Comparison of ENCODE assay signal across 1 cellular context in the genomic region with DNA sequence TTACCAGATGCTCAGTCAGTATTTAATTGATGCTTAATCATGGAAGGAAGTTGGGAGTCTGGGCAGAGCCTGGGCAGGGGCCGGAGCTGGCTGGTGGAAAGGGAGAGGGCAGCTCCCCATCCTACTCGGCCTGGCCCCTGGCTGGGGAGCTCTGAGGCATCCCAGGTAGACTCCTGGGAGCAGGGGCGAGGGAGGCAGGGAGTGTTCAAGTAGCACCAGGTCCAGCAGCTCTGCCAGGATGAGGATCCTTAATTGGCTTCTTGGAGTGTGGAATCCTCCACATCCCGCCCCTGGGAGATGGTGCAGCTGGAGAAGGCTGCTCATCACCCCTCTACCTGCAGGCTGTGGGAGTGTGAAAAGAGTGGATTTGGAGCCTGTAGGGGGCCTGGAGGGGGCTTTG.
TF ChIP-seq lines count a peak whose summit lies in the region.

No MANE protein-coding gene starts in this region.

TF ChIP-seq in H1, 55 proteins besides CTCF, POLR2A, EP300 and RAD21:
- no peak for TF ChIP-seq KDM1A (IDR thresholded peaks at IDR 0.05; ENCODE audit: borderline replicate concordance, low read length)
- TF ChIP-seq TCF12 (IDR thresholded peaks at IDR 0.05; ENCODE audit: low read depth, low read length) = no peak
- no peak for TF ChIP-seq HDAC2 (IDR thresholded peaks at IDR 0.05; ENCODE audit: borderline replicate concordance in 1 of 2, low read depth in 2 of 2, low read length in 2 of 2)
- no peak for TF ChIP-seq FOSL1 (IDR thresholded peaks at IDR 0.05; ENCODE audit: insufficient read depth, low read depth, low read length)
- TF ChIP-seq JUN (IDR thresholded peaks at IDR 0.05; ENCODE audit: low read depth, low read length) = no peak
- TF ChIP-seq RBBP5 (IDR thresholded peaks at IDR 0.05; ENCODE audit: borderline replicate concordance, low read depth, low read length) = no peak
- TF ChIP-seq CHD1 (IDR thresholded peaks at IDR 0.05; ENCODE audit: low read depth, low read length) = no peak
- no peak for TF ChIP-seq NANOG (IDR thresholded peaks at IDR 0.05; ENCODE audit: insufficient read depth, low read depth, low read length, poor library complexity, severe bottlenecking)
- no peak for TF ChIP-seq SP4 (IDR thresholded peaks at IDR 0.05; ENCODE audit: low read length)
- TF ChIP-seq CTBP2 (IDR thresholded peaks at IDR 0.05; ENCODE audit: borderline replicate concordance, insufficient read depth, insufficient read length, low read length) = no peak
- TF ChIP-seq TAF1 (IDR thresholded peaks at IDR 0.05; ENCODE audit: low read depth, low read length) = no peak
- no peak for TF ChIP-seq SIX5 (IDR thresholded peaks at IDR 0.05; ENCODE audit: low read depth, low read length)
- TF ChIP-seq USF2 (IDR thresholded peaks at IDR 0.05; ENCODE audit: low read length) = no peak
- no peak for TF ChIP-seq SIN3A (conservative IDR thresholded peaks at IDR 0.05 in 1 of 2, IDR thresholded peaks at IDR 0.05 in 1 of 2; ENCODE audit: low read depth in 1 of 2, low read length in 2 of 2)
- no peak for TF ChIP-seq KDM4A (IDR thresholded peaks at IDR 0.05; ENCODE audit: low read depth, low read length, severe bottlenecking)
- TF ChIP-seq HDAC6 (IDR thresholded peaks at IDR 0.05; ENCODE audit: low read depth, low read length) = no peak
- no peak for TF ChIP-seq SP1 (IDR thresholded peaks at IDR 0.05; ENCODE audit: low read depth, low read length)
- TF ChIP-seq SIRT6 (IDR thresholded peaks at IDR 0.05; ENCODE audit: low read length) = no peak
